In genomic region chr20:3239026-3239866, GRCh38 we compare ENCODE assay signal across 8 cellular contexts. TPM values are rescaled to one million over a fixed set of nuclear protein-coding genes. Genes with fewer than 3 reads are reported as not detected.
DNase-seq lines count a peak whose midpoint lies in the region; ATAC-seq, FAIRE-seq and TF ChIP-seq lines count a peak whose summit lies in the region.

TSS of gene SLC4A11 (minus strand) at chr20:3239190. CDS start at chr20:3239137, 53 bp downstream.

- FAIRE-seq in A549 (lab: Jason Lieb, UNC) (no peak), GM12891 (lab: Jason Lieb, UNC) (peak; percentile 64)

- no peak for TF ChIP-seq RAD21 in A549 (conservative IDR thresholded peaks at IDR 0.05 in 1 of 2, IDR thresholded peaks at IDR 0.05 in 1 of 2)

- peak within 1 kb of the TSS; percentile 90 for H3K4me2 ChIP-seq in A549

- peaks cover 45% of the 10 kb centered on the region for H3K27me3 ChIP-seq in colonic mucosa

- CTCF ChIA-PET in A549 (lab: Yijun Ruan, JAX) = interaction anchor here (0.9 to 2.8 kb wide), 8 partner anchors 11 to 77 kb away, joined by 3 to 13 read pairs (median 4); no protein-coding TSS in a partner anchor

- H3K9ac ChIP-seq in colonic mucosa (ENCODE audit: low read depth in 2 of 2, low read length in 2 of 2) = peak within 1 kb of the TSS; percentile 40 to 56

- H3K36me3 Mint-ChIP-seq in T-helper 17 cell (ENCODE audit: low read depth) = peaks cover 4% of the 10 kb centered on the region

- no peak within 1 kb of the TSS for H3K27ac Mint-ChIP-seq in T-helper 17 cell

- TF ChIP-seq CTCF in A549 (IDR thresholded peaks at IDR 0.05) = no peak
- no peak for TF ChIP-seq CTCF in colonic mucosa (IDR thresholded peaks at IDR 0.05)

- intact Hi-C loops in colonic mucosa (cut with DNase I) = no loop called here

- peak within 1 kb of the TSS; percentile 95 for H3K4me3 Mint-ChIP-seq in T-helper 17 cell

- H3K36me3 ChIP-seq in colonic mucosa = no peaks in the 10 kb centered on the region

- H3K4me1 ChIP-seq in A549 (peaks cover 40% of the 10 kb centered on the region), colonic mucosa (no peaks in the 10 kb centered on the region)

- POLR2A ChIA-PET in A549 (lab: Yijun Ruan, JAX) = interaction anchor here (0.6 to 1.0 kb wide), 2 partner anchors 24 to 30 kb away, joined by 3 to 4 read pairs; partner anchors contain the start of gene ITPA

- in situ Hi-C loops in KBM-7 (cut with MboI; ENCODE audit: low pct_unique_long_range_greater_than_20kb, low sequenced_read_pairs) = no loop called here

- 4% methylated on average over 56 of the region's 107 CpGs for WGBS in A549 (ENCODE audit: missing lambda C conversion rate)

- peaks cover 55% of the 10 kb centered on the region for H3K27me3 Mint-ChIP-seq in T-helper 17 cell

- ATAC-seq in A549 = peak; percentile 67 to 79
- ATAC-seq in T-helper 17 cell = peak; percentile 74

- no peaks in the 10 kb centered on the region for H3K9me3 ChIP-seq in A549
- H3K9me3 ChIP-seq in T-helper 17 cell (ENCODE audit: control insufficient read depth, low read length, poor library complexity, severe bottlenecking) = no peaks in the 10 kb centered on the region
- no peaks in the 10 kb centered on the region for H3K9me3 ChIP-seq in colonic mucosa

- DNase-seq in A549 (ENCODE audit: low read depth in 1 of 2, low spot score in 1 of 2) (peak; percentile 80 to 83), GM12891 (ENCODE audit: insufficient read length, low spot score) (peak; percentile 91), KBM-7 (peak; percentile 72), T-helper 17 cell (no peak), colonic mucosa (peak; percentile 85), left kidney (ENCODE audit: low read depth, low spot score) (peak; percentile 69), H4 (ENCODE audit: low spot score) (no peak)
- DNase-seq in stimulated activated naive CD4-positive, alpha-beta T cell treated with Interleukin-2 at 50 U/mL for 16 hours (lab: John Stamatoyannopoulos, UW) = peak; percentile 7

- H3K27ac ChIP-seq in A549 = peak within 1 kb of the TSS; percentile 79 to 92
- H3K27ac ChIP-seq in colonic mucosa = no peak within 1 kb of the TSS

- no peak for TF ChIP-seq EP300 in A549 (IDR thresholded peaks at IDR 0.05)

- H3K4me1 Mint-ChIP-seq in T-helper 17 cell = peaks cover 7% of the 10 kb centered on the region

- peak within 1 kb of the TSS; percentile 96 for H3K4me3 ChIP-seq in A549
- H3K4me3 ChIP-seq in colonic mucosa = peak within 1 kb of the TSS; percentile 64

- TF ChIP-seq POLR2A in A549 (IDR thresholded peaks at IDR 0.05; ENCODE audit: low read length) (peak; percentile 42), GM12891 (IDR thresholded peaks at IDR 0.05; ENCODE audit: low read depth, low read length) (no peak)

TF ChIP-seq in A549, 52 proteins besides CTCF, POLR2A, EP300 and RAD21:
- TF ChIP-seq JUN (IDR thresholded peaks at IDR 0.05) (peak in 1 of 2 experiments; percentile 18; a peak in 1 of 5 replicates), ESRRA (IDR thresholded peaks at IDR 0.05; ENCODE audit: borderline replicate concordance, low read length) (no peak), ZFP36 (IDR thresholded peaks at IDR 0.05; ENCODE audit: borderline replicate concordance, partially characterized antibody) (peak; percentile 98), PHF8 (IDR thresholded peaks at IDR 0.05; ENCODE audit: borderline replicate concordance, low read depth) (peak; percentile 19; the same call in 1 of the 2 replicates), TFCP2L1 (CRISPR knock-in tag; IDR thresholded peaks at IDR 0.05) (no peak), CHD2 (IDR thresholded peaks at IDR 0.05; ENCODE audit: low read length, partially characterized antibody) (no peak), GATA3 (IDR thresholded peaks at IDR 0.05; ENCODE audit: borderline replicate concordance) (no peak)
- TF ChIP-seq, protein P1, sequence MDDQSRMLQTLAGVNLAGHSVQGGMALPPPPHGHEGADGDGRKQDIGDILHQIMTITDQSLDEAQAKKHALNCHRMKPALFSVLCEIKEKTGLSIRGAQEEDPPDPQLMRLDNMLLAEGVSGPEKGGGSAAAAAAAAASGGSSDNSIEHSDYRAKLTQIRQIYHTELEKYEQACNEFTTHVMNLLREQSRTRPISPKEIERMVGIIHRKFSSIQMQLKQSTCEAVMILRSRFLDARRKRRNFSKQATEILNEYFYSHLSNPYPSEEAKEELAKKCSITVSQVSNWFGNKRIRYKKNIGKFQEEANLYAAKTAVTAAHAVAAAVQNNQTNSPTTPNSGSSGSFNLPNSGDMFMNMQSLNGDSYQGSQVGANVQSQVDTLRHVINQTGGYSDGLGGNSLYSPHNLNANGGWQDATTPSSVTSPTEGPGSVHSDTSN (IDR thresholded peaks at IDR 0.05) = no peak
- TF ChIP-seq, protein P2, sequence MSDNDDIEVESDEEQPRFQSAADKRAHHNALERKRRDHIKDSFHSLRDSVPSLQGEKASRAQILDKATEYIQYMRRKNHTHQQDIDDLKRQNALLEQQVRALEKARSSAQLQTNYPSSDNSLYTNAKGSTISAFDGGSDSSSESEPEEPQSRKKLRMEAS (IDR thresholded peaks at IDR 0.05) = peak; percentile 46

TF ChIP-seq in GM12891, 5 proteins besides CTCF, POLR2A, EP300 and RAD21:
- no peak for TF ChIP-seq TAF1 (IDR thresholded peaks at IDR 0.05; ENCODE audit: low read depth, low read length)
- no peak for TF ChIP-seq POU2F2 (IDR thresholded peaks at IDR 0.05; ENCODE audit: low read depth, low read length)
- no peak for TF ChIP-seq POLR2AphosphoS5 (IDR thresholded peaks at IDR 0.05; ENCODE audit: low read depth, low read length)
- no peak for TF ChIP-seq SPI1 (IDR thresholded peaks at IDR 0.05; ENCODE audit: low read depth, low read length)
- no peak for TF ChIP-seq PAX5 (IDR thresholded peaks at IDR 0.05; ENCODE audit: insufficient read depth, low read length, severe bottlenecking)

RNA-seq across cellular contexts. Expression of gene SLC4A11, which starts in this region (rescaled TPM):
- polyA plus RNA-seq in A549 (2011; rRNA removed) (2.0 and 3.6 TPM in 2 replicates), A549 (2017; fragmentation: RNase III; extraction: RNeasy Plus Mini Kit Qiagen cat#74134 plus additional on column Dnase treatment) (6.5 to 14.0 TPM (median 10.7 TPM) in 3 replicates)
- polyA plus RNA-seq in A549 (2012; cell fraction: cytosol; rRNA removed) = 2.9 and 3.7 TPM in 2 replicates
- 24.4 and 29.9 TPM in 2 replicates for polyA plus RNA-seq in A549 (2012; cell fraction: nucleus; rRNA removed)
- polyA minus RNA-seq in A549 (2011; rRNA and poly(A)+ RNA removed) = 2.7 and 3.6 TPM in 2 replicates
- 0.41 TPM for polyA plus RNA-seq in GM12891 (2012; ENCODE audit: low read depth, missing spikeins)
- total RNA-seq in T-helper 17 cell (1 to 10 TPM in 1 of 2 donors, under 1 TPM in 1; 0.37 to 1.3 TPM), colonic mucosa (1 to 10 TPM; 1.2 to 2.6 TPM)
- total RNA-seq in H4 (2014; rRNA removed; shearing (Covaris generic)) = 0.93 TPM in 1 of 2 replicates, not detected in the other

Comparison
In these comparisons a context has a peak if more than half of its experiments do, and no peak if none do; other contexts are left out.
1. DNase-seq: peak in A549 (2 of 2), GM12891 (single experiment), KBM-7 (single experiment), colonic mucosa (single experiment), left kidney (single experiment) and stimulated activated naive CD4-positive, alpha-beta T cell treated with Interleukin-2 at 50 U/mL for 16 hours (single experiment); none in T-helper 17 cell (0 of 3) and H4 (single experiment).